ENCODE assay signal across 12 cellular contexts in the genomic region with DNA sequence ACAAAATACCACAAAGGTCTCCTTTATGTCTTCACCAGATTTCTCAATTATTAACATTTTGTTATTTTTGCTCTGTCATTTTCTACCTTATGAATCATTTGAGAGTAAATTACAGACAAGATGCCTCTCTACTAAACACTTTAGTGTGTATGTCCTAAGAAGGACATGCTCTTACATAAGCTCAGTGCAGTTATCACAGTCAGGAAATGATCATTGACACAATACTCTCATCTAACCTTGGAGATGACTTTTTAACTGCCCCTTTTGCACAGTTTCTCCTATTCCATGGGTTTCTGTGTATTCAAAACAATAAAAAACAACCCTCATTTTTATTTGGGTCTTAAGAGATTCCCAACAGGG.
DNase-seq lines count a peak whose midpoint lies in the region; ATAC-seq and TF ChIP-seq lines count a peak whose summit lies in the region.
"Had no signal": no experiment of that assay in that cellular context is flagged by ENCODE, and none has a peak within 500 bp of the region (broad histone marks: within the 10 kb centered on the region; RNA-seq: fewer than 3 reads in every experiment).

No MANE protein-coding gene starts in this region.

- intact Hi-C loops in activated CD8-positive, alpha-beta T cell treated with anti-CD3 and anti-CD28 coated beads for 36 hours (cut with micrococcal nuclease), result no loop called here
- intact Hi-C loops in ascending aorta (cut with DNase I), result no loop called here

- TF ChIP-seq CTCF in activated CD8-positive, alpha-beta T cell treated with anti-CD3 and anti-CD28 coated beads for 36 hours (IDR thresholded peaks at IDR 0.05), result no peak
- no peak for TF ChIP-seq CTCF in ascending aorta (IDR thresholded peaks at IDR 0.05)

- CTCF ChIA-PET in activated CD8-positive, alpha-beta T cell treated with anti-CD3 and anti-CD28 coated beads for 36 hours (lab: Charles Lee), result interaction anchor here (1.7 kb wide), 1 partner anchor 28 kb away, joined by 4 read pairs; no protein-coding TSS in a partner anchor
- CTCF ChIA-PET in activated CD8-positive, alpha-beta T cell treated with anti-CD3 and anti-CD28 coated beads, Interleukin-2, amount 10 ng/mL, durations not matched to agents 7 days and 5 days (lab: Charles Lee), result interaction anchor here (0.7 kb wide), 1 partner anchor 9 kb away, joined by 3 read pairs; no protein-coding TSS in a partner anchor

- H3K4me3 Mint-ChIP-seq in activated CD8-positive, alpha-beta T cell treated with anti-CD3 and anti-CD28 coated beads for 36 hours, result no peak overlapping the region
- no peak overlapping the region for H3K4me3 Mint-ChIP-seq in activated CD8-positive, alpha-beta T cell treated with anti-CD3 and anti-CD28 coated beads, Interleukin-2, amount 10 ng/mL, durations not matched to agents 7 days and 5 days
- H3K4me3 Mint-ChIP-seq in activated naive CD8-positive, alpha-beta T cell treated with anti-CD3 and anti-CD28 coated beads for 36 hours, result no peak overlapping the region
- H3K4me3 Mint-ChIP-seq: activated CD4-positive, alpha-beta T cell treated with anti-CD3 and anti-CD28 coated beads, Interleukin-2, amount 10 ng/mL, durations not matched to agents 7 days and 5 days had no signal

- H3K27me3 Mint-ChIP-seq in activated CD8-positive, alpha-beta T cell treated with anti-CD3 and anti-CD28 coated beads for 36 hours, result peaks cover 5% of the 10 kb centered on the region
- peaks cover 12% of the 10 kb centered on the region for H3K27me3 Mint-ChIP-seq in activated CD8-positive, alpha-beta T cell treated with anti-CD3 and anti-CD28 coated beads, Interleukin-2, amount 10 ng/mL, durations not matched to agents 7 days and 5 days (ENCODE audit: low read depth)
- no peaks in the 10 kb centered on the region for H3K27me3 Mint-ChIP-seq in activated naive CD8-positive, alpha-beta T cell treated with anti-CD3 and anti-CD28 coated beads for 36 hours

- H3K4me1 ChIP-seq in ascending aorta, result no peaks in the 10 kb centered on the region
- H3K4me1 ChIP-seq: adrenal gland had no signal

- peaks cover 0 to 13% of the 10 kb centered on the region in 2 donors for H3K9me3 ChIP-seq in ascending aorta
- H3K9me3 ChIP-seq: adrenal gland had no signal

- peaks cover 16% of the 10 kb centered on the region for H3K9me3 Mint-ChIP-seq in activated CD8-positive, alpha-beta T cell treated with anti-CD3 and anti-CD28 coated beads for 36 hours
- H3K9me3 Mint-ChIP-seq in activated CD8-positive, alpha-beta T cell treated with anti-CD3 and anti-CD28 coated beads, Interleukin-2, amount 10 ng/mL, durations not matched to agents 7 days and 5 days (ENCODE audit: insufficient read depth), result peaks cover 16% of the 10 kb centered on the region
- peaks cover 10% of the 10 kb centered on the region for H3K9me3 Mint-ChIP-seq in activated naive CD8-positive, alpha-beta T cell treated with anti-CD3 and anti-CD28 coated beads for 36 hours

- DNase-seq in activated CD8-positive, alpha-beta T cell treated with anti-CD3 and anti-CD28 coated beads for 36 hours, result no peak
- DNase-seq in activated CD8-positive, alpha-beta T cell treated with anti-CD3 and anti-CD28 coated beads, Interleukin-2, amount 10 ng/mL, durations not matched to agents 7 days and 5 days, result no peak
- DNase-seq in activated naive CD8-positive, alpha-beta T cell treated with anti-CD3 and anti-CD28 coated beads for 36 hours, result no peak
- DNase-seq in iris pigment epithelial cell (ENCODE audit: low read depth) (peak; percentile 56), stromal cell of bone marrow (ENCODE audit: low read depth) (peak; percentile 15), ascending aorta (ENCODE audit: low spot score in 2 of 2) (no peak), NCI-H524 treated with DMSO at 0.1 percent for 48 hours (lab: John Stamatoyannopoulos, UW) (no peak)
- DNase-seq in activated CD8-positive, alpha-beta memory T cell treated with anti-CD3 and anti-CD28 coated beads, Interleukin-2, amount 50 U/mL, for 48 hours, result no peak
- DNase-seq: NCI-H1105 treated with DMSO at 0.1 percent for 48 hours; stimulated activated naive CD4-positive, alpha-beta T cell treated with Interleukin-2 at 50 U/mL for 16 hours had no signal

- no peaks in the 10 kb centered on the region for H3K27me3 ChIP-seq in ascending aorta

- no peak for ATAC-seq in activated CD8-positive, alpha-beta T cell treated with anti-CD3 and anti-CD28 coated beads for 36 hours
- no peak for ATAC-seq in activated CD8-positive, alpha-beta T cell treated with anti-CD3 and anti-CD28 coated beads, Interleukin-2, amount 10 ng/mL, durations not matched to agents 7 days and 5 days

- H3K27ac Mint-ChIP-seq in activated CD8-positive, alpha-beta T cell treated with anti-CD3 and anti-CD28 coated beads for 36 hours, result peak overlapping the region; percentile 3
- H3K27ac Mint-ChIP-seq in activated CD8-positive, alpha-beta T cell treated with anti-CD3 and anti-CD28 coated beads, Interleukin-2, amount 10 ng/mL, durations not matched to agents 7 days and 5 days, result no peak overlapping the region
- H3K27ac Mint-ChIP-seq in activated naive CD8-positive, alpha-beta T cell treated with anti-CD3 and anti-CD28 coated beads for 36 hours, result peak overlapping the region; percentile 76
- H3K27ac Mint-ChIP-seq: activated CD4-positive, alpha-beta T cell treated with anti-CD3 and anti-CD28 coated beads, Interleukin-2, amount 10 ng/mL, durations not matched to agents 7 days and 5 days had no signal

- H3K36me3 ChIP-seq in ascending aorta, result no peaks in the 10 kb centered on the region
- H3K36me3 ChIP-seq: adrenal gland had no signal

- peaks cover 8% of the 10 kb centered on the region for H3K36me3 Mint-ChIP-seq in activated CD8-positive, alpha-beta T cell treated with anti-CD3 and anti-CD28 coated beads for 36 hours (ENCODE audit: low read depth)
- H3K36me3 Mint-ChIP-seq in activated CD8-positive, alpha-beta T cell treated with anti-CD3 and anti-CD28 coated beads, Interleukin-2, amount 10 ng/mL, durations not matched to agents 7 days and 5 days (ENCODE audit: low read depth), result peaks cover 5% of the 10 kb centered on the region
- H3K36me3 Mint-ChIP-seq in activated naive CD8-positive, alpha-beta T cell treated with anti-CD3 and anti-CD28 coated beads for 36 hours, result peaks cover 7% of the 10 kb centered on the region

- no peak overlapping the region for H3K27ac ChIP-seq in ascending aorta
- H3K27ac ChIP-seq: adrenal gland had no signal

- POLR2A ChIA-PET in activated CD8-positive, alpha-beta T cell treated with anti-CD3 and anti-CD28 coated beads for 36 hours (lab: Charles Lee), result interaction anchor here (0.6 kb wide), 1 partner anchor 112 kb away, joined by 3 read pairs; no protein-coding TSS in a partner anchor
- POLR2A ChIA-PET in activated CD8-positive, alpha-beta T cell treated with anti-CD3 and anti-CD28 coated beads, Interleukin-2, amount 10 ng/mL, durations not matched to agents 7 days and 5 days (lab: Charles Lee), result no interaction called here

- no peak overlapping the region for H3K4me3 ChIP-seq in ascending aorta
- H3K4me3 ChIP-seq: adrenal gland had no signal

- peaks cover 26% of the 10 kb centered on the region for H3K4me1 Mint-ChIP-seq in activated CD8-positive, alpha-beta T cell treated with anti-CD3 and anti-CD28 coated beads for 36 hours (ENCODE audit: low read depth)
- H3K4me1 Mint-ChIP-seq in activated CD8-positive, alpha-beta T cell treated with anti-CD3 and anti-CD28 coated beads, Interleukin-2, amount 10 ng/mL, durations not matched to agents 7 days and 5 days (ENCODE audit: low read depth), result peaks cover 12% of the 10 kb centered on the region
- peaks cover 25% of the 10 kb centered on the region for H3K4me1 Mint-ChIP-seq in activated naive CD8-positive, alpha-beta T cell treated with anti-CD3 and anti-CD28 coated beads for 36 hours

Comparison
In these comparisons a context has a peak if more than half of its experiments do, and no peak if none do; other contexts are left out.
1. DNase-seq: peak in iris pigment epithelial cell (single experiment) and stromal cell of bone marrow (single experiment); none in activated CD8-positive, alpha-beta T cell treated with anti-CD3 and anti-CD28 coated beads for 36 hours (single experiment), activated CD8-positive, alpha-beta T cell treated with anti-CD3 and anti-CD28 coated beads, Interleukin-2, amount 10 ng/mL, durations not matched to agents 7 days and 5 days (single experiment), activated naive CD8-positive, alpha-beta T cell treated with anti-CD3 and anti-CD28 coated beads for 36 hours (single experiment), ascending aorta (0 of 2), NCI-H524 treated with DMSO at 0.1 percent for 48 hours (single experiment) and activated CD8-positive, alpha-beta memory T cell treated with anti-CD3 and anti-CD28 coated beads, Interleukin-2, amount 50 U/mL, for 48 hours (single experiment).